In genomic region chr14:93959239-93960107, GRCh38 we compare ENCODE assay signal across 8 cellular contexts. TPM values are rescaled to one million over a fixed set of nuclear protein-coding genes. Genes with fewer than 3 reads are reported as not detected.
A peak's percentile ranks its signal among the peaks of the same experiment; 100 is the strongest.
DNase-seq lines count a peak whose midpoint lies in the region; ATAC-seq and TF ChIP-seq lines count a peak whose summit lies in the region.

No MANE protein-coding gene starts in this region.

- DNase-seq in GM03348 (ENCODE audit: low spot score) (peak; percentile 88), GM23338 (ENCODE audit: low spot score) (peak; percentile 59), KG1 (lab: John Stamatoyannopoulos, UW) (peak; percentile 69), NCI-H524 treated with DMSO at 0.1 percent for 48 hours (lab: John Stamatoyannopoulos, UW) (no peak)
- peak; percentile 90 to 93 for DNase-seq in activated CD4-positive, alpha-beta T cell treated with anti-CD3 and anti-CD28 coated beads for 4 hours

- no peaks in the 10 kb centered on the region for H3K9me2 ChIP-seq in GM23338 (ENCODE audit: insufficient read depth)

- peak; percentile 83 for ATAC-seq in GM23338

- H3K4me2 ChIP-seq in GM23338: no peak overlapping the region; the same call in 1 of the 2 replicates

- H4K20me1 ChIP-seq in GM23338 (replicated peaks; ENCODE audit: insufficient read depth): no peaks in the 10 kb centered on the region

- no peak overlapping the region for H3K4me3 Mint-ChIP-seq in GM23338
- no peak overlapping the region for H3K4me3 Mint-ChIP-seq in dendritic cell treated with granulocyte-macrophage colony-stimulating factor and Interleukin-4, amounts not matched to agents 40 ng/mL and 50 ng/mL, for 4 days
- peak overlapping the region; percentile 72 for H3K4me3 Mint-ChIP-seq in stimulated activated naive CD8-positive, alpha-beta T cell treated with anti-CD3 and anti-CD28 coated beads, Interleukin-15, Interleukin-2, amounts not matched to agents 100 ng/mL and 50 ng/mL, for 24 hours

- no peak for TF ChIP-seq CTCF in GM23338 (conservative IDR thresholded peaks at IDR 0.05; ENCODE audit: low read depth in 2 of 2)

- H3K27me3 Mint-ChIP-seq in GM23338 (ENCODE audit: insufficient read depth, low read depth, poor library complexity): peaks cover 2% of the 10 kb centered on the region
- peaks cover 2% of the 10 kb centered on the region for H3K27me3 Mint-ChIP-seq in dendritic cell treated with granulocyte-macrophage colony-stimulating factor and Interleukin-4, amounts not matched to agents 40 ng/mL and 50 ng/mL, for 4 days
- no peaks in the 10 kb centered on the region for H3K27me3 Mint-ChIP-seq in stimulated activated naive CD8-positive, alpha-beta T cell treated with anti-CD3 and anti-CD28 coated beads, Interleukin-15, Interleukin-2, amounts not matched to agents 100 ng/mL and 50 ng/mL, for 24 hours

- H3K27ac ChIP-seq in GM23338 (ENCODE audit: low read depth) (no peak overlapping the region), muscle layer of duodenum (ENCODE audit: low read length) (peak overlapping the region; percentile 56)

- H3K36me3 Mint-ChIP-seq in GM23338 (ENCODE audit: low read depth): no peaks in the 10 kb centered on the region
- no peaks in the 10 kb centered on the region for H3K36me3 Mint-ChIP-seq in dendritic cell treated with granulocyte-macrophage colony-stimulating factor and Interleukin-4, amounts not matched to agents 40 ng/mL and 50 ng/mL, for 4 days (ENCODE audit: low read depth)
- peaks cover 9% of the 10 kb centered on the region for H3K36me3 Mint-ChIP-seq in stimulated activated naive CD8-positive, alpha-beta T cell treated with anti-CD3 and anti-CD28 coated beads, Interleukin-15, Interleukin-2, amounts not matched to agents 100 ng/mL and 50 ng/mL, for 24 hours (ENCODE audit: low read depth)

- H3K9me3 Mint-ChIP-seq in GM23338: no peaks in the 10 kb centered on the region
- no peaks in the 10 kb centered on the region for H3K9me3 Mint-ChIP-seq in dendritic cell treated with granulocyte-macrophage colony-stimulating factor and Interleukin-4, amounts not matched to agents 40 ng/mL and 50 ng/mL, for 4 days
- no peaks in the 10 kb centered on the region for H3K9me3 Mint-ChIP-seq in stimulated activated naive CD8-positive, alpha-beta T cell treated with anti-CD3 and anti-CD28 coated beads, Interleukin-15, Interleukin-2, amounts not matched to agents 100 ng/mL and 50 ng/mL, for 24 hours

- H3K27me3 ChIP-seq in GM23338 (ENCODE audit: insufficient read depth) (no peaks in the 10 kb centered on the region), muscle layer of duodenum (ENCODE audit: low read depth, low read length) (no peaks in the 10 kb centered on the region)

- peaks cover 22% of the 10 kb centered on the region for H3K4me1 Mint-ChIP-seq in GM23338
- H3K4me1 Mint-ChIP-seq in dendritic cell treated with granulocyte-macrophage colony-stimulating factor and Interleukin-4, amounts not matched to agents 40 ng/mL and 50 ng/mL, for 4 days (ENCODE audit: low read depth): peaks cover 95% of the 10 kb centered on the region
- H3K4me1 Mint-ChIP-seq in stimulated activated naive CD8-positive, alpha-beta T cell treated with anti-CD3 and anti-CD28 coated beads, Interleukin-15, Interleukin-2, amounts not matched to agents 100 ng/mL and 50 ng/mL, for 24 hours (ENCODE audit: low read depth): peaks cover 100% of the 10 kb centered on the region

- no peaks in the 10 kb centered on the region for H3F3A ChIP-seq in GM23338 (replicated peaks; ENCODE audit: low read depth)

- no peaks in the 10 kb centered on the region for H3K9me3 ChIP-seq in muscle layer of duodenum (ENCODE audit: control insufficient read depth in 1 of 2, low read length in 2 of 2)

- H3K4me3 ChIP-seq in GM23338: no peak overlapping the region
- no peak overlapping the region for H3K4me3 ChIP-seq in muscle layer of duodenum (ENCODE audit: low read depth in 1 of 2, low read length in 2 of 2)

- peak overlapping the region; percentile 78 for H2AFZ ChIP-seq in GM23338

- H3K27ac Mint-ChIP-seq in GM23338: peak overlapping the region; percentile 54; the same call in 1 of the 2 replicates
- peak overlapping the region; percentile 79 for H3K27ac Mint-ChIP-seq in dendritic cell treated with granulocyte-macrophage colony-stimulating factor and Interleukin-4, amounts not matched to agents 40 ng/mL and 50 ng/mL, for 4 days
- H3K27ac Mint-ChIP-seq in stimulated activated naive CD8-positive, alpha-beta T cell treated with anti-CD3 and anti-CD28 coated beads, Interleukin-15, Interleukin-2, amounts not matched to agents 100 ng/mL and 50 ng/mL, for 24 hours: peak overlapping the region; percentile 99

- intact Hi-C loops in dendritic cell treated with granulocyte-macrophage colony-stimulating factor and Interleukin-4, amounts not matched to agents 40 ng/mL and 50 ng/mL, for 4 days (cut with micrococcal nuclease): loop anchor here (10.0 kb wide), 1 partner anchor 435 kb away; no protein-coding TSS in a partner anchor

- H3K4me1 ChIP-seq in GM23338 (ENCODE audit: insufficient read depth): no peaks in the 10 kb centered on the region
- peaks cover 15 to 49% of the 10 kb centered on the region in 2 donors for H3K4me1 ChIP-seq in muscle layer of duodenum (ENCODE audit: control insufficient read depth in 1 of 2, insufficient read depth in 2 of 2, low read length in 2 of 2)

- H3K36me3 ChIP-seq in GM23338 (ENCODE audit: insufficient read depth) (no peaks in the 10 kb centered on the region), muscle layer of duodenum (ENCODE audit: control insufficient read depth in 1 of 2, insufficient read depth in 2 of 2, low read length in 2 of 2) (peaks cover 0 to 7% of the 10 kb centered on the region in 2 donors)

- no peaks in the 10 kb centered on the region for H3K79me2 ChIP-seq in GM23338 (replicated peaks; ENCODE audit: insufficient read depth)

TF ChIP-seq in GM23338, 12 proteins besides CTCF, POLR2A, EP300 and RAD21 (continues in another document):
- TF ChIP-seq ZNF331 (CRISPR knock-in tag; IDR thresholded peaks at IDR 0.05; ENCODE audit: low read depth): no peak
- no peak for TF ChIP-seq STAT1 (IDR thresholded peaks at IDR 0.05; ENCODE audit: unreplicated experiment)
- no peak for TF ChIP-seq ZNF114 (CRISPR knock-in tag; IDR thresholded peaks at IDR 0.05)
- TF ChIP-seq ETS1 (IDR thresholded peaks at IDR 0.05): no peak

RNA-seq across cellular contexts. Expression of gene ASB2, which starts 16.9 kb away (rescaled TPM):
- 1.2 and 2.3 TPM in 2 replicates for total RNA-seq in GM23338 (2014; rRNA removed; shearing (Covaris generic))
- 1.5 and 1.7 TPM in 2 replicates for polyA plus RNA-seq in GM23338 (2016; fragmentation: Nextera tagmentation; extraction: Ambion mirVana)

RNA-seq across cellular contexts. Expression of gene FAM181A, which starts 32.3 kb away (rescaled TPM):
- total RNA-seq in GM23338 (2014; rRNA removed; shearing (Covaris generic)): not detected in 2 replicates
- polyA plus RNA-seq in GM23338 (2016; fragmentation: Nextera tagmentation; extraction: Ambion mirVana): not detected in 2 replicates

RNA-seq across cellular contexts. Expression of gene CCDC197, which starts 37.6 kb away (rescaled TPM):
- not detected in 2 replicates for total RNA-seq in GM23338 (2014; rRNA removed; shearing (Covaris generic))
- polyA plus RNA-seq in GM23338 (2016; fragmentation: Nextera tagmentation; extraction: Ambion mirVana): not detected in 2 replicates
